11 cellular contexts compared by ENCODE assay signal in the genomic region with DNA sequence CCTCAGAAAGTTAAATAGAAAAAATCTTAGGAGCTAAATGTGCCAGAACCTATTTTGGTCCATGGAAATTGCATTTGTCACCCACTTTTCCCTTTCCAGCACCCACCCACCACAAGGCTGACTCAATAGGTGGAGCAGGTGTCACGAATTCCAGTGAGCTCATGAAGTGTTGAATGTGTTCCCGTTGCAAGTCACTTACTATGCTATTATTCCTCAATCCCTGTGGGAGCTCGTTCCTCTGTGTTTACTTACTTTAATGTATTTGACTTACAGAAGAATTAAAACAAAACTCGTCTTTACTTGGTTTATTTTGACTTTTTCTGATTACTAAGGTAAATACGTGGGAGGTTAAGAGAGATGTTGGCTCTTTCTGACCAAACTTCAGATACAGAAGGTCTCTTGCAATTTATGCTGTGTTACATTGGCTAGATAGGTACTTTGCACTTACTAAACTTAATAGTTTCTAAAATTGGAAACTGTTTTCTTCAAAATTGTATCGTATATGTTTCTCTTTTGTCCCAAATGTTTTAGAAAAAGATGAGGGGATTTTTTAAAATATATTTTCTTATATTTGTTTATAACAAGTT.
DNase-seq lines count a peak whose midpoint lies in the region; ATAC-seq and TF ChIP-seq lines count a peak whose summit lies in the region.
"Had no signal": no experiment of that assay in that cellular context is flagged by ENCODE, and none has a peak within 500 bp of the region (broad histone marks: within the 10 kb centered on the region; RNA-seq: fewer than 3 reads in every experiment).

No MANE protein-coding gene starts in this region.

- no peaks in the 10 kb centered on the region for H4K20me1 ChIP-seq in PC-3 (ENCODE audit: low read length)

- H3K4me3 ChIP-seq in PC-3 (ENCODE audit: low read length) (peak overlapping the region; percentile 28; the same call in 1 of the 2 replicates), gastroesophageal sphincter (no peak overlapping the region), upper lobe of right lung (no peak overlapping the region)
- H3K4me3 ChIP-seq: transverse colon had no signal

- H3K27ac ChIP-seq in PC-3 (ENCODE audit: low read length) = no peak overlapping the region
- H3K27ac ChIP-seq in gastroesophageal sphincter = peak overlapping the region in 1 of 4 donors; percentile 14
- no peak overlapping the region for H3K27ac ChIP-seq in upper lobe of right lung
- H3K27ac ChIP-seq: transverse colon had no signal

- H3F3A ChIP-seq in PC-3 (ENCODE audit: low read length, unreplicated experiment) = no peaks in the 10 kb centered on the region

- no peaks in the 10 kb centered on the region for H3K36me3 ChIP-seq in PC-3 (ENCODE audit: low read depth, low read length)
- no peaks in the 10 kb centered on the region for H3K36me3 ChIP-seq in gastroesophageal sphincter
- H3K36me3 ChIP-seq in upper lobe of right lung = no peaks in the 10 kb centered on the region
- H3K36me3 ChIP-seq: transverse colon had no signal

- TF ChIP-seq CTCF in PC-3 (conservative IDR thresholded peaks at IDR 0.05; ENCODE audit: low read depth, low read length) (no peak), gastroesophageal sphincter (IDR thresholded peaks at IDR 0.05) (no peak), upper lobe of right lung (IDR thresholded peaks at IDR 0.05) (no peak)

- intact Hi-C loops in PC-3 (cut with micrococcal nuclease) = loop anchor here (1.0 to 10.0 kb wide), 3 partner anchors 25 to 192 kb away; no protein-coding TSS in a partner anchor
- intact Hi-C loops in upper lobe of right lung (cut with DNase I) = no loop called here

- no peaks in the 10 kb centered on the region for H3K79me2 ChIP-seq in PC-3 (ENCODE audit: low read length)

- H3K27me3 ChIP-seq in PC-3 (ENCODE audit: low read length) (no peaks in the 10 kb centered on the region), gastroesophageal sphincter (no peaks in the 10 kb centered on the region), upper lobe of right lung (no peaks in the 10 kb centered on the region)
- H3K27me3 ChIP-seq: transverse colon had no signal

- no peak for TF ChIP-seq EP300 in gastroesophageal sphincter (IDR thresholded peaks at IDR 0.05)

- H3K4me1 ChIP-seq in PC-3 (ENCODE audit: insufficient read depth, low read length) = peaks cover 24% of the 10 kb centered on the region
- H3K4me1 ChIP-seq in gastroesophageal sphincter = no peaks in the 10 kb centered on the region
- no peaks in the 10 kb centered on the region for H3K4me1 ChIP-seq in upper lobe of right lung
- H3K4me1 ChIP-seq: transverse colon had no signal

- H3K9me3 ChIP-seq in PC-3 (ENCODE audit: low read length) = no peaks in the 10 kb centered on the region
- H3K9me3 ChIP-seq in gastroesophageal sphincter = no peaks in the 10 kb centered on the region
- no peaks in the 10 kb centered on the region for H3K9me3 ChIP-seq in upper lobe of right lung
- H3K9me3 ChIP-seq: transverse colon had no signal

- CTCF ChIA-PET in PC-3 (lab: Charles Lee) = no interaction called here

- no peaks in the 10 kb centered on the region for H3K9me2 ChIP-seq in PC-3 (replicated peaks; ENCODE audit: low read length)

- peak; percentile 97 for ATAC-seq in PC-3
- ATAC-seq in gastroesophageal sphincter = peak; percentile 69
- peak; percentile 51 for ATAC-seq in upper lobe of right lung
- ATAC-seq in HG03571 (IDR thresholded peaks at IDR 0.05; ENCODE audit: unreplicated experiment) = no peak

- no TSS peak for BruUV-seq in PC-3 (replicated peaks; lab: Mats Ljungman, UMichigan)

- POLR2A ChIA-PET in PC-3 (lab: Charles Lee; ENCODE audit: unreplicated experiment) = no interaction called here

- TF ChIP-seq POLR2A in gastroesophageal sphincter (IDR thresholded peaks at IDR 0.05) = no peak

- peak overlapping the region; percentile 69 for H3K4me2 ChIP-seq in PC-3 (ENCODE audit: low read length)

- WGBS in gastroesophageal sphincter (ENCODE audit: low coverage in 1 of 2), 2 donors = 25 to 28% methylated on average over 6 of the region's 6 CpGs

- H3K9ac ChIP-seq in PC-3 (ENCODE audit: low read length) = no peak overlapping the region

- peak overlapping the region; percentile 36; the same call in 1 of the 2 replicates for H2AFZ ChIP-seq in PC-3 (ENCODE audit: low read length)

- DNase-seq in NCI-H82 (lab: John Stamatoyannopoulos, UW) (peak; percentile 0), NCI-H82 treated with DMSO at 0.1 percent for 48 hours (lab: John Stamatoyannopoulos, UW; ENCODE audit: unreplicated experiment) (no peak), PC-3 (peak; percentile 72), upper lobe of right lung (no peak), DMS79 (lab: John Stamatoyannopoulos, UW) (no peak), hippocampal formation (lab: John Stamatoyannopoulos, UW) (no peak)
- DNase-seq: NCI-H187 treated with DMSO at 0.1 percent for 48 hours; stimulated activated CD4-positive, alpha-beta T cell treated with anti-CD3 and anti-CD28 coated beads, Interleukin-2, amount 100 ng/mL, for 24 hours; transverse colon had no signal

Comparison
In these comparisons a context has a peak if more than half of its experiments do, and no peak if none do; other contexts are left out.
1. DNase-seq: peak in NCI-H82 (single experiment) and PC-3 (single experiment); none in NCI-H82 treated with DMSO at 0.1 percent for 48 hours (single experiment), upper lobe of right lung (single experiment), DMS79 (single experiment) and hippocampal formation (0 of 2).